Comparison of ENCODE assay signal across 4 cellular contexts in the genomic region with DNA sequence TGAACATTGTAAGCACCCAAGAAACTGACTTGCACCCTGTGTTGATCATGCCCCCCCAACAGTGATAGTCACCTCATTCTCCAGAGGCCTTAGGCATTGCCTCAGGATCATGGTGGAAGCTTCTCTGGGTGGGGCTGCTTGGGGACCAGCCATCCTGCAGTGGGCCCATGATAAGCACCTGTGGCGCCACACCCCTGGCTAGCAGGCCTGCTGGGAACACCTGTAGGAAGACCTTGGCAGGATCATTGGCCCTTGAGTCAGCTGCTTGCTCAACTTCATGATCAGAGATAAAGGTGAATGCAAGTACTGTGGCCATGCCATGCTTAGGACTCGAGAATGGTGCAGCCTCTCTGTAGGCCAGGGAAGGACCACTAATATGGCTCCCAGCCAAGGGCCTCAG. TPM values are rescaled to one million over a fixed set of nuclear protein-coding genes. Genes with fewer than 3 reads are reported as not detected.
"Had no signal": no experiment of that assay in that cellular context is flagged by ENCODE, and none has a peak within 500 bp of the region (broad histone marks: within the 10 kb centered on the region; RNA-seq: fewer than 3 reads in every experiment).

No MANE protein-coding gene starts in this region.

RNA-seq across cellular contexts. Expression of a gene that starts 38.9 kb away (rescaled TPM):
- total RNA-seq: LHCN-M2, M059J, MCF 10A, NCI-H460 had no signal

RNA-seq across cellular contexts. Expression of a gene that starts 42.2 kb away (rescaled TPM):
- total RNA-seq: LHCN-M2, MCF 10A, NCI-H460 had no signal
